Comparison of ENCODE assay signal across 8 cellular contexts in the genomic region with DNA sequence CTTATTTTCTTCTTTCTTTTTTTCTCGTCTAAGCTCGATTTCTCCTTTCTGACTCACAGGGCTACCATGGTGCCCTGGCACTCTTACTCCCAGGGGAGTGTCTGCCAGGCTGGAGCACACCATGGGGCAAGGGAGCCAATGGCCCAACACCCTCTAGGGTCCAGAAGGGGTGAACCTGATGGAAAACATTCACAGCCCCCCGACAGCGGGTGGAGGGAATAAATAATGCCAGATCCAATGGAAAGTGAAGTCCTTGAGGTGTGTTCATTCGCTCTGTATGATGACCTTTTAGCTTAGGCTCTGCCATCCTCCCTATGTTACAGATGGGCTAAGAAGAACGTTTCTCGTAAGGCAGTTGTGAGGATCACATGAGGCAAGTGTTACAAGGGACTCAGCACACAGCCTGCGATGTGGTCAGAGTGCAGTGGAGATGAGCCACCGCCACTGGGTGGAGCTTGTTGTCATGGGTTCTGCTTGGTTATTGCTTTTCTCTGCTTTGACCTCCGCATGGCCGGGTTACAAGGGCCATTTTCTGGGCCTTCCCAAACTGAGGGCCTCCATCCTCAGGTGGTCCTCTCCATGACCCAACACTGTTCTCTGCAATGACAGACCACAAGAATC. TPM values are rescaled to one million over a fixed set of nuclear protein-coding genes. Genes with fewer than 3 reads are reported as not detected.
DNase-seq lines count a peak whose midpoint lies in the region; ATAC-seq and TF ChIP-seq lines count a peak whose summit lies in the region.

No MANE protein-coding gene starts in this region.

- no peaks in the 10 kb centered on the region for H3K4me1 ChIP-seq in breast epithelium

- no peak for TF ChIP-seq CTCF in breast epithelium (IDR thresholded peaks at IDR 0.05)

- DNase-seq in CD1c-positive myeloid dendritic cell (ENCODE audit: extremely low spot score) (peak; percentile 83), SKM-1 treated with dmso at 0.1 percent for 144 hours (lab: John Stamatoyannopoulos, UW; ENCODE audit: unreplicated experiment) (peak; percentile 57), erythroblast (lab: John Stamatoyannopoulos, UW) (peak; percentile 38 to 48), breast epithelium (ENCODE audit: low spot score in 2 of 2) (no peak), hippocampal formation (lab: John Stamatoyannopoulos, UW) (no peak)
- peak; percentile 74 for DNase-seq in stimulated activated naive CD8-positive, alpha-beta T cell treated with anti-CD3 and anti-CD28 coated beads, Interleukin-15, Interleukin-2, amounts not matched to agents 100 U/mL and 50 U/mL, for 24 hours

- ATAC-seq in HG03025 (IDR thresholded peaks at IDR 0.05; ENCODE audit: low FRiP score, unreplicated experiment): peak; percentile 45
- ATAC-seq in stimulated activated naive CD8-positive, alpha-beta T cell treated with anti-CD3 and anti-CD28 coated beads, Interleukin-15, Interleukin-2, amounts not matched to agents 100 U/mL and 50 U/mL, for 24 hours: peak; percentile 79

- no peak overlapping the region for H3K4me3 ChIP-seq in breast epithelium

- in situ Hi-C loops in GM18951 (cut with MboI; ENCODE audit: low sequenced_read_pairs, unreplicated experiment): no loop called here

- no peaks in the 10 kb centered on the region for H3K36me3 ChIP-seq in breast epithelium

- TF ChIP-seq POLR2A in GM18951 (IDR thresholded peaks at IDR 0.05; ENCODE audit: extremely low read depth, insufficient read depth, insufficient read length): peak; percentile 34
- TF ChIP-seq POLR2A in erythroblast (IDR thresholded peaks at IDR 0.05; ENCODE audit: low read length): no peak
- no peak for TF ChIP-seq POLR2A in breast epithelium (IDR thresholded peaks at IDR 0.05)

- no peaks in the 10 kb centered on the region for H3K9me3 ChIP-seq in breast epithelium

- intact Hi-C loops in breast epithelium (cut with DNase I; ENCODE audit: low total_unique reads): no loop called here

- H3K27me3 ChIP-seq in breast epithelium: no peaks in the 10 kb centered on the region

- H3K27ac ChIP-seq in breast epithelium: no peak overlapping the region

RNA-seq across cellular contexts. Expression of a gene that starts 3.5 kb away (rescaled TPM):
- 10 to 100 TPM in 1 of 3 donors, 1 to 10 TPM in 2; 1.1 to 11.0 (median 3.3) TPM for total RNA-seq in breast epithelium

RNA-seq across cellular contexts. Expression of a gene that starts 21.0 kb away (rescaled TPM):
- 100 to 1,000 TPM in 2 of 3 donors, under 1 TPM in 1; 0.16 to 205 (median 123) TPM for total RNA-seq in breast epithelium

RNA-seq across cellular contexts. Expression of a gene that starts 28.0 kb away (rescaled TPM):
- total RNA-seq in breast epithelium: under 1 TPM in 1 of 3 donors, not detected in 2; 0.59 TPM

RNA-seq across cellular contexts. Expression of a gene that starts 45.0 kb away (rescaled TPM):
- total RNA-seq in breast epithelium: not detected

RNA-seq across cellular contexts. Expression of a gene that starts 59.8 kb away (rescaled TPM):
- 1 to 10 TPM in 1 of 3 donors, not detected in 2; 1.5 TPM for total RNA-seq in breast epithelium

Comparison
In these comparisons a context has a peak if more than half of its experiments do, and no peak if none do; other contexts are left out.
1. DNase-seq: peak in CD1c-positive myeloid dendritic cell (single experiment), SKM-1 treated with dmso at 0.1 percent for 144 hours (single experiment), erythroblast (2 of 2) and stimulated activated naive CD8-positive, alpha-beta T cell treated with anti-CD3 and anti-CD28 coated beads, Interleukin-15, Interleukin-2, amounts not matched to agents 100 U/mL and 50 U/mL, for 24 hours (single experiment); none in breast epithelium (0 of 2) and hippocampal formation (0 of 2).